ENCODE assay signal across 37 cellular contexts in genomic region chr3:12147263-12147780, GRCh38. TPM values are rescaled to one million over a fixed set of nuclear protein-coding genes. Genes with fewer than 3 reads are reported as not detected.
"Had no signal": no experiment of that assay in that cellular context is flagged by ENCODE, and none has a peak within 500 bp of the region (broad histone marks: within the 10 kb centered on the region; RNA-seq: fewer than 3 reads in every experiment).

No MANE protein-coding gene starts in this region.

- H3K27ac ChIP-seq: lower lobe of right lung, neural progenitor cell, WERI-Rb-1 had no signal

- H2AFZ ChIP-seq: neural progenitor cell had no signal

- H3K4me2 ChIP-seq: neural progenitor cell, smooth muscle cell had no signal

- H3K36me3 Mint-ChIP-seq: activated CD4-positive, alpha-beta memory T cell treated with anti-CD3 and anti-CD28 coated beads for 36 hours; immature natural killer cell; natural killer cell; neural progenitor cell; stimulated activated memory B cell treated with anti-CD40 and anti-IgM and Interleukin-4, amounts not matched to agents 10 μg/mL and 1 μg/mL and 100 μg/mL, for 72 hours had no signal

- H3K36me3 ChIP-seq: breast epithelium, esophagus squamous epithelium, lower lobe of right lung, neural progenitor cell, transverse colon, WERI-Rb-1 had no signal

- H3K4me3 ChIP-seq: breast epithelium, esophagus squamous epithelium, lower lobe of right lung, neural progenitor cell, smooth muscle cell, transverse colon had no signal

- H3K4me1 Mint-ChIP-seq: activated CD4-positive, alpha-beta T cell treated with anti-CD3 and anti-CD28 coated beads, Interleukin-2, amount 10 ng/mL, durations not matched to agents 24 days and 14 days; central memory CD8-positive, alpha-beta T cell; immature natural killer cell; natural killer cell; stimulated activated memory B cell treated with anti-CD40 and anti-IgM and Interleukin-4, amounts not matched to agents 10 μg/mL and 1 μg/mL and 100 μg/mL, for 72 hours; stimulated activated naive CD8-positive, alpha-beta T cell treated with anti-CD3 and anti-CD28 coated beads, Interleukin-15, amount 100 ng/mL, for 72 hours had no signal

- H3K27me3 ChIP-seq: breast epithelium, neural progenitor cell, transverse colon had no signal

- H3K9ac ChIP-seq: neural progenitor cell had no signal

- H3K27ac Mint-ChIP-seq: activated CD4-positive, alpha-beta memory T cell treated with anti-CD3 and anti-CD28 coated beads for 36 hours; activated CD4-positive, alpha-beta T cell treated with anti-CD3 and anti-CD28 coated beads, Interleukin-2, amount 10 ng/mL, durations not matched to agents 24 days and 14 days; activated T-cell treated with anti-CD3 and anti-CD28 coated beads, Interleukin-2, amount 50 U/mL, for 24 hours; natural killer cell; neural progenitor cell; stimulated activated memory B cell treated with anti-CD40 and anti-IgM and Interleukin-4, amounts not matched to agents 10 μg/mL and 1 μg/mL and 100 μg/mL, for 72 hours; T-helper 1 cell treated with Interleukin-12 subunit alpha and Interleukin-12 subunit beta and Interleukin-4 antibody, amounts not matched to agents 30 μg/mL and 1 μg/mL, for 36 hours had no signal

- ATAC-seq: lower lobe of right lung; natural killer cell; stimulated activated memory B cell treated with anti-CD40 and anti-IgM and Interleukin-4, amounts not matched to agents 10 μg/mL and 1 μg/mL and 100 μg/mL, for 72 hours; stimulated activated naive CD8-positive, alpha-beta T cell treated with anti-CD3 and anti-CD28 coated beads, Interleukin-15, amount 100 ng/mL, for 72 hours had no signal

- H3K4me3 Mint-ChIP-seq: activated CD4-positive, alpha-beta memory T cell treated with anti-CD3 and anti-CD28 coated beads for 36 hours; activated CD4-positive, alpha-beta T cell treated with anti-CD3 and anti-CD28 coated beads, Interleukin-2, amount 10 ng/mL, durations not matched to agents 24 days and 14 days; activated T-cell treated with anti-CD3 and anti-CD28 coated beads, Interleukin-2, amount 50 U/mL, for 24 hours; central memory CD8-positive, alpha-beta T cell; immature natural killer cell; natural killer cell; neural progenitor cell; stimulated activated memory B cell treated with anti-CD40 and anti-IgM and Interleukin-4, amounts not matched to agents 10 μg/mL and 1 μg/mL and 100 μg/mL, for 72 hours; stimulated activated naive CD8-positive, alpha-beta T cell treated with anti-CD3 and anti-CD28 coated beads, Interleukin-15, amount 100 ng/mL, for 72 hours; T-helper 1 cell treated with Interleukin-12 subunit alpha and Interleukin-12 subunit beta and Interleukin-4 antibody, amounts not matched to agents 30 μg/mL and 1 μg/mL, for 36 hours had no signal

- DNase-seq: activated CD4-positive, alpha-beta memory T cell treated with anti-CD3 and anti-CD28 coated beads for 36 hours; activated CD4-positive, alpha-beta T cell treated with anti-CD3 and anti-CD28 coated beads, Interleukin-2, amount 10 ng/mL, durations not matched to agents 24 days and 14 days; activated CD4-positive, CD25-positive, alpha-beta regulatory T cell treated with anti-CD3 and anti-CD28 coated beads, Interleukin-2, amount 50 U/mL, for 72 hours; activated CD8-positive, alpha-beta memory T cell treated with anti-CD3 and anti-CD28 coated beads, Interleukin-2, amount 50 U/mL, for 4 hours; activated gamma-delta T cell; activated naive CD4-positive, alpha-beta T cell treated with anti-CD3 and anti-CD28 coated beads, Interleukin-2, amount 50 U/mL, for 16 hours; activated T-cell treated with anti-CD3 and anti-CD28 coated beads, Interleukin-2, amount 50 U/mL, for 24 hours; amygdala; dermis blood vessel endothelial cell; effector CD4-positive, alpha-beta T cell; esophagus squamous epithelium; foreskin melanocyte; glutamatergic neuron; hippocampal formation; immature natural killer cell; kidney; lower lobe of right lung; mesenchymal stem cell; natural killer cell; occipital lobe; stimulated activated CD4-positive, alpha-beta T cell treated with anti-CD3 and anti-CD28 coated beads, Interleukin-1b, Interleukin-23, amount 100 ng/mL, for 48 hours; stimulated activated CD4-positive, alpha-beta T cell treated with anti-CD3 and anti-CD28 coated beads, Interleukin-4, amount 100 ng/mL, for 4 hours; stimulated activated CD8-positive, alpha-beta memory T cell treated with anti-CD3 and anti-CD28 coated beads, Interleukin-4, amount 100 ng/mL, for 48 hours; stimulated activated naive CD8-positive, alpha-beta T cell treated with anti-CD3 and anti-CD28 coated beads, Interleukin-15, amount 100 ng/mL, for 72 hours; SW 1271; T1000; WERI-Rb-1 had no signal

- FAIRE-seq: colon, kidney had no signal

- H3K9me3 ChIP-seq: breast epithelium, esophagus squamous epithelium, lower lobe of right lung, transverse colon had no signal

RNA-seq across cellular contexts. Expression of gene TIMP4, which starts 11.4 kb away (rescaled TPM):
- total RNA-seq: activated CD8-positive, alpha-beta memory T cell treated with anti-CD3 and anti-CD28 coated beads for 36 hours; mononuclear cell; natural killer cell had no signal
- polyA plus RNA-seq: immature natural killer cell had no signal
